32 cellular contexts compared by ENCODE assay signal in genomic region chr7:3931843-3932242, GRCh38.
"Had no signal": no experiment of that assay in that cellular context is flagged by ENCODE, and none has a peak within 500 bp of the region (broad histone marks: within the 10 kb centered on the region; RNA-seq: fewer than 3 reads in every experiment).

No MANE protein-coding gene starts in this region.

- H3K27me3 ChIP-seq: brain microvascular endothelial cell had no signal

- H3K36me3 ChIP-seq: brain microvascular endothelial cell, esophagus squamous epithelium, gastroesophageal sphincter, WERI-Rb-1 had no signal

- FAIRE-seq: astrocyte, bronchial epithelial cell, colon, endometrium, endothelial cell of umbilical vein had no signal

- DNase-seq: activated B cell treated with CpG ODN at 0.5 μM for 24 hours; activated CD4-positive, alpha-beta memory T cell treated with anti-CD3 and anti-CD28 coated beads for 36 hours; activated CD4-positive, alpha-beta T cell treated with anti-CD3 and anti-CD28 coated beads for 48 hours; activated CD8-positive, alpha-beta memory T cell treated with anti-CD3 and anti-CD28 coated beads, Interleukin-2, amount 10 ng/mL, durations not matched to agents 7 days and 5 days; activated CD8-positive, alpha-beta memory T cell treated with anti-CD3 and anti-CD28 coated beads, Interleukin-2, amount 50 U/mL, for 4 hours; activated CD8-positive, alpha-beta T cell treated with anti-CD3 and anti-CD28 coated beads, Interleukin-2, amount 10 ng/mL, durations not matched to agents 7 days and 5 days; activated gamma-delta T cell treated with Interleukin-2 at 50 U/mL for 16 hours; activated naive CD4-positive, alpha-beta T cell treated with anti-CD3 and anti-CD28 coated beads, Interleukin-2, amount 50 U/mL, for 16 hours; activated naive CD4-positive, alpha-beta T cell treated with Interleukin-2 at 50 U/mL for 16 hours; activated T-cell treated with anti-CD3 and anti-CD28 coated beads, Interleukin-2, amount 50 U/mL, for 1 hour; activated T-cell treated with anti-CD3 and anti-CD28 coated beads, Interleukin-2, amount 50 U/mL, for 72 hours; amniotic stem cell; anterior cingulate cortex; brain microvascular endothelial cell; cortex of kidney; dermis blood vessel endothelial cell; effector CD4-positive, alpha-beta T cell; effector memory CD8-positive, alpha-beta T cell; esophagus squamous epithelium; foreskin melanocyte; T-helper 1 cell; T-helper 17 cell; T1000; WERI-Rb-1 had no signal

- H3K27ac ChIP-seq: brain microvascular endothelial cell, epithelial cell of prostate, esophagus squamous epithelium, gastroesophageal sphincter, WERI-Rb-1 had no signal

- H3K4me3 ChIP-seq: esophagus squamous epithelium, gastroesophageal sphincter had no signal

- H3K4me1 ChIP-seq: esophagus squamous epithelium, gastroesophageal sphincter had no signal

- ATAC-seq: activated CD4-positive, CD25-positive, alpha-beta regulatory T cell treated with anti-CD3 and anti-CD28 coated beads, Interleukin-2, amount 50 U/mL, for 24 hours; activated CD8-positive, alpha-beta memory T cell treated with anti-CD3 and anti-CD28 coated beads, Interleukin-2, amount 10 ng/mL, durations not matched to agents 7 days and 5 days; activated CD8-positive, alpha-beta T cell treated with anti-CD3 and anti-CD28 coated beads, Interleukin-2, amount 10 ng/mL, durations not matched to agents 7 days and 5 days; activated T-cell treated with anti-CD3 and anti-CD28 coated beads, Interleukin-2, amount 50 U/mL, for 72 hours; effector memory CD8-positive, alpha-beta T cell; gastroesophageal sphincter; T-helper 17 cell had no signal
